Comparison of ENCODE assay signal across 2 cellular contexts in genomic region chr3:98026425-98027083, GRCh38.
A peak's percentile ranks its signal among the peaks of the same experiment; 100 is the strongest.
TF ChIP-seq lines count a peak whose summit lies in the region.

No MANE protein-coding gene starts in this region.

TF ChIP-seq in HepG2, 621 proteins besides CTCF, POLR2A, EP300 and RAD21:
- TF ChIP-seq CREB1 (IDR thresholded peaks at IDR 0.05), result peak; percentile 82
- no peak for TF ChIP-seq CREB1 (CRISPR knock-in tag; IDR thresholded peaks at IDR 0.05)
- no peak for TF ChIP-seq DNMT1 (CRISPR knock-in tag; IDR thresholded peaks at IDR 0.05)
TF ChIP-seq in HepG2: peak in this region for 1.

TF ChIP-seq in HEK293, 187 proteins besides CTCF, POLR2A, EP300 and RAD21:
- TF ChIP-seq, protein P1, sequence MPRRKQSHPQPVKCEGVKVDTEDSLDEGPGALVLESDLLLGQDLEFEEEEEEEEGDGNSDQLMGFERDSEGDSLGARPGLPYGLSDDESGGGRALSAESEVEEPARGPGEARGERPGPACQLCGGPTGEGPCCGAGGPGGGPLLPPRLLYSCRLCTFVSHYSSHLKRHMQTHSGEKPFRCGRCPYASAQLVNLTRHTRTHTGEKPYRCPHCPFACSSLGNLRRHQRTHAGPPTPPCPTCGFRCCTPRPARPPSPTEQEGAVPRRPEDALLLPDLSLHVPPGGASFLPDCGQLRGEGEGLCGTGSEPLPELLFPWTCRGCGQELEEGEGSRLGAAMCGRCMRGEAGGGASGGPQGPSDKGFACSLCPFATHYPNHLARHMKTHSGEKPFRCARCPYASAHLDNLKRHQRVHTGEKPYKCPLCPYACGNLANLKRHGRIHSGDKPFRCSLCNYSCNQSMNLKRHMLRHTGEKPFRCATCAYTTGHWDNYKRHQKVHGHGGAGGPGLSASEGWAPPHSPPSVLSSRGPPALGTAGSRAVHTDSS (tag by site-specific recombination; IDR thresholded peaks at IDR 0.05), result peak; percentile 93
- no peak for TF ChIP-seq ZNF280D (tag by site-specific recombination; IDR thresholded peaks at IDR 0.05)
